ENCODE assay signal across 1 cellular context in the genomic region with DNA sequence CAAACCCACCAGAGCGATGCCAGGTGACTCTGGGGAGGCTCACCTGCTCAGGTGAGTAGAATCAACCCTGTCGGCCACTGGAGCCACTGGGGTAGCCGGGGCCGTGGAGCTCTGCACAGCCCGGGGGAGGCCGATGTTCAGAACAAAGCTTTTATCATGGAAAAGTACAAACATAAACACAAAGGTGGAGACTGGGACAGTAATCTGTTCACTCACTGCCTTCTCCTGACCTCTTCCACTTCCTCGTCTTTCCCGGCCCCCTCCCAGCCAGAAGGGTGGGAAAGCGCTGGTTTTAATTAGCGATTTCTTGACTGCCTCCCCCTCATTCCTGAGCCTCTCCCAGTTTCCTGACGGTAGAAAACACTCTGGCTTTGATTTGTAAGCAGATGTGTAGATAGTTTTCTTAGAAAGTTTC.
TF ChIP-seq lines count a peak whose summit lies in the region.

No MANE protein-coding gene starts in this region.

TF ChIP-seq in HepG2, 621 proteins besides CTCF, POLR2A, EP300 and RAD21 (continues in another document):
- no peak for TF ChIP-seq HNRNPLL (IDR thresholded peaks at IDR 0.05; ENCODE audit: low read depth, low read length, poor library complexity, severe bottlenecking)
- TF ChIP-seq ZNF660 (CRISPR knock-in tag; IDR thresholded peaks at IDR 0.05; ENCODE audit: borderline replicate concordance, low read depth) = no peak
- TF ChIP-seq, protein P1, sequence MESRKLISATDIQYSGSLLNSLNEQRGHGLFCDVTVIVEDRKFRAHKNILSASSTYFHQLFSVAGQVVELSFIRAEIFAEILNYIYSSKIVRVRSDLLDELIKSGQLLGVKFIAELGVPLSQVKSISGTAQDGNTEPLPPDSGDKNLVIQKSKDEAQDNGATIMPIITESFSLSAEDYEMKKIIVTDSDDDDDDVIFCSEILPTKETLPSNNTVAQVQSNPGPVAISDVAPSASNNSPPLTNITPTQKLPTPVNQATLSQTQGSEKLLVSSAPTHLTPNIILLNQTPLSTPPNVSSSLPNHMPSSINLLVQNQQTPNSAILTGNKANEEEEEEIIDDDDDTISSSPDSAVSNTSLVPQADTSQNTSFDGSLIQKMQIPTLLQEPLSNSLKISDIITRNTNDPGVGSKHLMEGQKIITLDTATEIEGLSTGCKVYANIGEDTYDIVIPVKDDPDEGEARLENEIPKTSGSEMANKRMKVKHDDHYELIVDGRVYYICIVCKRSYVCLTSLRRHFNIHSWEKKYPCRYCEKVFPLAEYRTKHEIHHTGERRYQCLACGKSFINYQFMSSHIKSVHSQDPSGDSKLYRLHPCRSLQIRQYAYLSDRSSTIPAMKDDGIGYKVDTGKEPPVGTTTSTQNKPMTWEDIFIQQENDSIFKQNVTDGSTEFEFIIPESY (CRISPR knock-in tag; IDR thresholded peaks at IDR 0.05) = peak; percentile 60; the same call in 1 of the 2 replicates
- TF ChIP-seq PCBP2 (optimal IDR thresholded peaks at IDR 0.05; ENCODE audit: low read depth, low read length, poor library complexity, severe bottlenecking) = no peak
- TF ChIP-seq, protein P2, sequence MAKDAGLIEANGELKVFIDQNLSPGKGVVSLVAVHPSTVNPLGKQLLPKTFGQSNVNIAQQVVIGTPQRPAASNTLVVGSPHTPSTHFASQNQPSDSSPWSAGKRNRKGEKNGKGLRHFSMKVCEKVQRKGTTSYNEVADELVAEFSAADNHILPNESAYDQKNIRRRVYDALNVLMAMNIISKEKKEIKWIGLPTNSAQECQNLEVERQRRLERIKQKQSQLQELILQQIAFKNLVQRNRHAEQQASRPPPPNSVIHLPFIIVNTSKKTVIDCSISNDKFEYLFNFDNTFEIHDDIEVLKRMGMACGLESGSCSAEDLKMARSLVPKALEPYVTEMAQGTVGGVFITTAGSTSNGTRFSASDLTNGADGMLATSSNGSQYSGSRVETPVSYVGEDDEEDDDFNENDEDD (CRISPR knock-in tag; IDR thresholded peaks at IDR 0.05; ENCODE audit: borderline replicate concordance) = no peak
- TF ChIP-seq ZNF333 (CRISPR knock-in tag; IDR thresholded peaks at IDR 0.05; ENCODE audit: borderline replicate concordance) = no peak
- TF ChIP-seq YEATS4 (CRISPR knock-in tag; IDR thresholded peaks at IDR 0.05; ENCODE audit: borderline replicate concordance) = no peak
- no peak for TF ChIP-seq ZFYVE20 (CRISPR knock-in tag; IDR thresholded peaks at IDR 0.05; ENCODE audit: borderline replicate concordance, low read depth)
- peak; percentile 45; the same call in 1 of the 2 replicates for TF ChIP-seq RXRB (CRISPR knock-in tag; IDR thresholded peaks at IDR 0.05; ENCODE audit: borderline replicate concordance)
- peak; percentile 17; the same call in 1 of the 2 replicates for TF ChIP-seq ZFY (CRISPR knock-in tag; IDR thresholded peaks at IDR 0.05)
- TF ChIP-seq, protein P3, sequence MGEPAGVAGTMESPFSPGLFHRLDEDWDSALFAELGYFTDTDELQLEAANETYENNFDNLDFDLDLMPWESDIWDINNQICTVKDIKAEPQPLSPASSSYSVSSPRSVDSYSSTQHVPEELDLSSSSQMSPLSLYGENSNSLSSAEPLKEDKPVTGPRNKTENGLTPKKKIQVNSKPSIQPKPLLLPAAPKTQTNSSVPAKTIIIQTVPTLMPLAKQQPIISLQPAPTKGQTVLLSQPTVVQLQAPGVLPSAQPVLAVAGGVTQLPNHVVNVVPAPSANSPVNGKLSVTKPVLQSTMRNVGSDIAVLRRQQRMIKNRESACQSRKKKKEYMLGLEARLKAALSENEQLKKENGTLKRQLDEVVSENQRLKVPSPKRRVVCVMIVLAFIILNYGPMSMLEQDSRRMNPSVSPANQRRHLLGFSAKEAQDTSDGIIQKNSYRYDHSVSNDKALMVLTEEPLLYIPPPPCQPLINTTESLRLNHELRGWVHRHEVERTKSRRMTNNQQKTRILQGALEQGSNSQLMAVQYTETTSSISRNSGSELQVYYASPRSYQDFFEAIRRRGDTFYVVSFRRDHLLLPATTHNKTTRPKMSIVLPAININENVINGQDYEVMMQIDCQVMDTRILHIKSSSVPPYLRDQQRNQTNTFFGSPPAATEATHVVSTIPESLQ (CRISPR knock-in tag; conservative IDR thresholded peaks at IDR 0.05) = no peak
- no peak for TF ChIP-seq SP2 (CRISPR knock-in tag; IDR thresholded peaks at IDR 0.05)
- TF ChIP-seq ZSCAN29 (CRISPR knock-in tag; conservative IDR thresholded peaks at IDR 0.05) = no peak
- TF ChIP-seq ZNF205 (CRISPR knock-in tag; IDR thresholded peaks at IDR 0.05) = no peak
- peak; percentile 32; the same call in 1 of the 2 replicates for TF ChIP-seq POLR2G (IDR thresholded peaks at IDR 0.05; ENCODE audit: low read depth, low read length)
- TF ChIP-seq MTF1 (CRISPR knock-in tag; IDR thresholded peaks at IDR 0.05) = no peak
- 0 out of 2 replicates have a peak, but pooled peaks have one; percentile 20 for TF ChIP-seq MIXL1 (CRISPR knock-in tag; IDR thresholded peaks at IDR 0.05)
- TF ChIP-seq KDM2A (CRISPR knock-in tag; IDR thresholded peaks at IDR 0.05; ENCODE audit: borderline replicate concordance, low read depth) = peak; percentile 39; the same call in 1 of the 2 replicates
- TF ChIP-seq MBD4 (IDR thresholded peaks at IDR 0.05; ENCODE audit: borderline replicate concordance, low read length) = no peak
- TF ChIP-seq ZNF234 (CRISPR knock-in tag; conservative IDR thresholded peaks at IDR 0.05) = no peak
- TF ChIP-seq ZNF556 (CRISPR knock-in tag; IDR thresholded peaks at IDR 0.05; ENCODE audit: borderline replicate concordance) = 0 out of 2 replicates have a peak, but pooled peaks have one; percentile 60
- TF ChIP-seq, protein P4, sequence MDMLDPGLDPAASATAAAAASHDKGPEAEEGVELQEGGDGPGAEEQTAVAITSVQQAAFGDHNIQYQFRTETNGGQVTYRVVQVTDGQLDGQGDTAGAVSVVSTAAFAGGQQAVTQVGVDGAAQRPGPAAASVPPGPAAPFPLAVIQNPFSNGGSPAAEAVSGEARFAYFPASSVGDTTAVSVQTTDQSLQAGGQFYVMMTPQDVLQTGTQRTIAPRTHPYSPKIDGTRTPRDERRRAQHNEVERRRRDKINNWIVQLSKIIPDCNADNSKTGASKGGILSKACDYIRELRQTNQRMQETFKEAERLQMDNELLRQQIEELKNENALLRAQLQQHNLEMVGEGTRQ (IDR thresholded peaks at IDR 0.05; ENCODE audit: low read depth, low read length) = no peak
- TF ChIP-seq, protein P4 (CRISPR knock-in tag; IDR thresholded peaks at IDR 0.05; ENCODE audit: borderline replicate concordance) = no peak
- no peak for TF ChIP-seq HNRNPL (IDR thresholded peaks at IDR 0.05; ENCODE audit: low read depth, low read length)
- no peak for TF ChIP-seq MAFK (conservative IDR thresholded peaks at IDR 0.05 in 1 of 2, IDR thresholded peaks at IDR 0.05 in 1 of 2; ENCODE audit: low read length in 2 of 2)
- TF ChIP-seq ZC3H13 (CRISPR knock-in tag; IDR thresholded peaks at IDR 0.05) = no peak
- 0 out of 2 replicates have a peak, but pooled peaks have one; percentile 20 for TF ChIP-seq ZNF331 (CRISPR knock-in tag; IDR thresholded peaks at IDR 0.05)
- TF ChIP-seq TARDBP (CRISPR knock-in tag; IDR thresholded peaks at IDR 0.05) = no peak
- TF ChIP-seq ZNF230 (CRISPR knock-in tag; IDR thresholded peaks at IDR 0.05) = no peak
- TF ChIP-seq, protein P5, sequence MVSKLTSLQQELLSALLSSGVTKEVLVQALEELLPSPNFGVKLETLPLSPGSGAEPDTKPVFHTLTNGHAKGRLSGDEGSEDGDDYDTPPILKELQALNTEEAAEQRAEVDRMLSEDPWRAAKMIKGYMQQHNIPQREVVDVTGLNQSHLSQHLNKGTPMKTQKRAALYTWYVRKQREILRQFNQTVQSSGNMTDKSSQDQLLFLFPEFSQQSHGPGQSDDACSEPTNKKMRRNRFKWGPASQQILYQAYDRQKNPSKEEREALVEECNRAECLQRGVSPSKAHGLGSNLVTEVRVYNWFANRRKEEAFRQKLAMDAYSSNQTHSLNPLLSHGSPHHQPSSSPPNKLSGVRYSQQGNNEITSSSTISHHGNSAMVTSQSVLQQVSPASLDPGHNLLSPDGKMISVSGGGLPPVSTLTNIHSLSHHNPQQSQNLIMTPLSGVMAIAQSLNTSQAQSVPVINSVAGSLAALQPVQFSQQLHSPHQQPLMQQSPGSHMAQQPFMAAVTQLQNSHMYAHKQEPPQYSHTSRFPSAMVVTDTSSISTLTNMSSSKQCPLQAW (CRISPR knock-in tag; IDR thresholded peaks at IDR 0.05) = 0 out of 2 replicates have a peak, but pooled peaks have one; percentile 22
- TF ChIP-seq, protein P6, sequence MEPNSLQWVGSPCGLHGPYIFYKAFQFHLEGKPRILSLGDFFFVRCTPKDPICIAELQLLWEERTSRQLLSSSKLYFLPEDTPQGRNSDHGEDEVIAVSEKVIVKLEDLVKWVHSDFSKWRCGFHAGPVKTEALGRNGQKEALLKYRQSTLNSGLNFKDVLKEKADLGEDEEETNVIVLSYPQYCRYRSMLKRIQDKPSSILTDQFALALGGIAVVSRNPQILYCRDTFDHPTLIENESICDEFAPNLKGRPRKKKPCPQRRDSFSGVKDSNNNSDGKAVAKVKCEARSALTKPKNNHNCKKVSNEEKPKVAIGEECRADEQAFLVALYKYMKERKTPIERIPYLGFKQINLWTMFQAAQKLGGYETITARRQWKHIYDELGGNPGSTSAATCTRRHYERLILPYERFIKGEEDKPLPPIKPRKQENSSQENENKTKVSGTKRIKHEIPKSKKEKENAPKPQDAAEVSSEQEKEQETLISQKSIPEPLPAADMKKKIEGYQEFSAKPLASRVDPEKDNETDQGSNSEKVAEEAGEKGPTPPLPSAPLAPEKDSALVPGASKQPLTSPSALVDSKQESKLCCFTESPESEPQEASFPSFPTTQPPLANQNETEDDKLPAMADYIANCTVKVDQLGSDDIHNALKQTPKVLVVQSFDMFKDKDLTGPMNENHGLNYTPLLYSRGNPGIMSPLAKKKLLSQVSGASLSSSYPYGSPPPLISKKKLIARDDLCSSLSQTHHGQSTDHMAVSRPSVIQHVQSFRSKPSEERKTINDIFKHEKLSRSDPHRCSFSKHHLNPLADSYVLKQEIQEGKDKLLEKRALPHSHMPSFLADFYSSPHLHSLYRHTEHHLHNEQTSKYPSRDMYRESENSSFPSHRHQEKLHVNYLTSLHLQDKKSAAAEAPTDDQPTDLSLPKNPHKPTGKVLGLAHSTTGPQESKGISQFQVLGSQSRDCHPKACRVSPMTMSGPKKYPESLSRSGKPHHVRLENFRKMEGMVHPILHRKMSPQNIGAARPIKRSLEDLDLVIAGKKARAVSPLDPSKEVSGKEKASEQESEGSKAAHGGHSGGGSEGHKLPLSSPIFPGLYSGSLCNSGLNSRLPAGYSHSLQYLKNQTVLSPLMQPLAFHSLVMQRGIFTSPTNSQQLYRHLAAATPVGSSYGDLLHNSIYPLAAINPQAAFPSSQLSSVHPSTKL (CRISPR knock-in tag; IDR thresholded peaks at IDR 0.05) = peak; percentile 22; the same call in 1 of the 2 replicates
- TF ChIP-seq JUN (CRISPR knock-in tag; IDR thresholded peaks at IDR 0.05) = no peak
- TF ChIP-seq CENPT (CRISPR knock-in tag; IDR thresholded peaks at IDR 0.05; ENCODE audit: low read depth) = no peak
- TF ChIP-seq ATF7-NPFF (CRISPR knock-in tag; IDR thresholded peaks at IDR 0.05; ENCODE audit: low read depth) = no peak
- peak; percentile 34; the same call in 1 of the 2 replicates for TF ChIP-seq NR2F6 (IDR thresholded peaks at IDR 0.05)
- TF ChIP-seq NR2F6 (CRISPR knock-in tag; IDR thresholded peaks at IDR 0.05) = peak; percentile 34; the same call in 1 of the 2 replicates
- TF ChIP-seq, protein P7, sequence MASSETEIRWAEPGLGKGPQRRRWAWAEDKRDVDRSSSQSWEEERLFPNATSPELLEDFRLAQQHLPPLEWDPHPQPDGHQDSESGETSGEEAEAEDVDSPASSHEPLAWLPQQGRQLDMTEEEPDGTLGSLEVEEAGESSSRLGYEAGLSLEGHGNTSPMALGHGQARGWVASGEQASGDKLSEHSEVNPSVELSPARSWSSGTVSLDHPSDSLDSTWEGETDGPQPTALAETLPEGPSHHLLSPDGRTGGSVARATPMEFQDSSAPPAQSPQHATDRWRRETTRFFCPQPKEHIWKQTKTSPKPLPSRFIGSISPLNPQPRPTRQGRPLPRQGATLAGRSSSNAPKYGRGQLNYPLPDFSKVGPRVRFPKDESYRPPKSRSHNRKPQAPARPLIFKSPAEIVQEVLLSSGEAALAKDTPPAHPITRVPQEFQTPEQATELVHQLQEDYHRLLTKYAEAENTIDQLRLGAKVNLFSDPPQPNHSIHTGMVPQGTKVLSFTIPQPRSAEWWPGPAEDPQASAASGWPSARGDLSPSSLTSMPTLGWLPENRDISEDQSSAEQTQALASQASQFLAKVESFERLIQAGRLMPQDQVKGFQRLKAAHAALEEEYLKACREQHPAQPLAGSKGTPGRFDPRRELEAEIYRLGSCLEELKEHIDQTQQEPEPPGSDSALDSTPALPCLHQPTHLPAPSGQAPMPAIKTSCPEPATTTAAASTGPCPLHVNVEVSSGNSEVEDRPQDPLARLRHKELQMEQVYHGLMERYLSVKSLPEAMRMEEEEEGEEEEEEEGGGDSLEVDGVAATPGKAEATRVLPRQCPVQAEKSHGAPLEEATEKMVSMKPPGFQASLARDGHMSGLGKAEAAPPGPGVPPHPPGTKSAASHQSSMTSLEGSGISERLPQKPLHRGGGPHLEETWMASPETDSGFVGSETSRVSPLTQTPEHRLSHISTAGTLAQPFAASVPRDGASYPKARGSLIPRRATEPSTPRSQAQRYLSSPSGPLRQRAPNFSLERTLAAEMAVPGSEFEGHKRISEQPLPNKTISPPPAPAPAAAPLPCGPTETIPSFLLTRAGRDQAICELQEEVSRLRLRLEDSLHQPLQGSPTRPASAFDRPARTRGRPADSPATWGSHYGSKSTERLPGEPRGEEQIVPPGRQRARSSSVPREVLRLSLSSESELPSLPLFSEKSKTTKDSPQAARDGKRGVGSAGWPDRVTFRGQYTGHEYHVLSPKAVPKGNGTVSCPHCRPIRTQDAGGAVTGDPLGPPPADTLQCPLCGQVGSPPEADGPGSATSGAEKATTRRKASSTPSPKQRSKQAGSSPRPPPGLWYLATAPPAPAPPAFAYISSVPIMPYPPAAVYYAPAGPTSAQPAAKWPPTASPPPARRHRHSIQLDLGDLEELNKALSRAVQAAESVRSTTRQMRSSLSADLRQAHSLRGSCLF (CRISPR knock-in tag; IDR thresholded peaks at IDR 0.05; ENCODE audit: borderline replicate concordance) = no peak
- TF ChIP-seq HNRNPK (IDR thresholded peaks at IDR 0.05; ENCODE audit: low read depth, low read length, poor library complexity, severe bottlenecking) = no peak
- TF ChIP-seq ZNF296 (CRISPR knock-in tag; conservative IDR thresholded peaks at IDR 0.05) = no peak
- TF ChIP-seq KAT7 (CRISPR knock-in tag; IDR thresholded peaks at IDR 0.05; ENCODE audit: borderline replicate concordance) = no peak
- no peak for TF ChIP-seq ZNF3 (CRISPR knock-in tag; IDR thresholded peaks at IDR 0.05)
- 0 out of 2 replicates have a peak, but pooled peaks have one; percentile 22 for TF ChIP-seq GATAD2A (CRISPR knock-in tag; IDR thresholded peaks at IDR 0.05)
